ENCODE assay signal across 14 cellular contexts in genomic region chr16:57701759-57702371, GRCh38. TPM values are rescaled to one million over a fixed set of nuclear protein-coding genes. Genes with fewer than 3 reads are reported as not detected.
"Had no signal": no experiment of that assay in that cellular context is flagged by ENCODE, and none has a peak within 500 bp of the region (broad histone marks: within the 10 kb centered on the region; RNA-seq: fewer than 3 reads in every experiment).

No MANE protein-coding gene starts in this region.

- ATAC-seq: lower lobe of right lung, mucosa of descending colon, sciatic nerve had no signal

- DNase-seq: activated CD4-positive, alpha-beta T cell treated with anti-CD3 and anti-CD28 coated beads, Interleukin-2, amount 50 U/mL, for 1 hour; activated naive CD4-positive, alpha-beta T cell treated with anti-CD3 and anti-CD28 coated beads, Interleukin-2, amount 50 U/mL, for 16 hours; activated T-cell treated with anti-CD3 and anti-CD28 coated beads, Interleukin-2, amount 50 U/mL, for 1 hour; colonic mucosa; effector CD4-positive, alpha-beta T cell; kidney glomerular epithelial cell; lower lobe of right lung; mucosa of descending colon; stimulated activated CD4-positive, alpha-beta T cell treated with anti-CD3 and anti-CD28 coated beads, Interleukin-2, amount 100 ng/mL, for 24 hours; stimulated activated naive CD4-positive, alpha-beta T cell treated with Interleukin-2 at 50 U/mL for 16 hours had no signal

- FAIRE-seq: frontal cortex had no signal

- H3K4me3 ChIP-seq: colonic mucosa, lower lobe of right lung, mucosa of descending colon had no signal

- H3K36me3 ChIP-seq: colonic mucosa, lower lobe of right lung had no signal

- H3K4me1 ChIP-seq: colonic mucosa, lower lobe of right lung had no signal

- H3K27me3 ChIP-seq: colonic mucosa had no signal

- H3K27ac ChIP-seq: colonic mucosa, lower lobe of right lung had no signal

- H3K9me3 ChIP-seq: colonic mucosa, lower lobe of right lung, mucosa of descending colon had no signal

RNA-seq across cellular contexts. Expression of gene DRC7, which starts 7.3 kb away (rescaled TPM):
- total RNA-seq: colonic mucosa; fibroblast of lung; mucosa of descending colon; sciatic nerve; T-helper 2 cell treated with Interferon-gamma antibody and Interleukin-4, amounts not matched to agents 100 ng/mL and 5 ng/mL, for 36 hours had no signal
- polyA plus RNA-seq: fibroblast of lung had no signal

RNA-seq across cellular contexts. Expression of gene ADGRG3, which starts 33.8 kb away (rescaled TPM):
- total RNA-seq: fibroblast of lung; frontal cortex; T-helper 2 cell treated with Interferon-gamma antibody and Interleukin-4, amounts not matched to agents 100 ng/mL and 5 ng/mL, for 36 hours had no signal
- polyA plus RNA-seq: fibroblast of lung had no signal
